In genomic region chr19:13986348-13986904, GRCh38 we compare ENCODE assay signal across 1 cellular context.
TF ChIP-seq lines count a peak whose summit lies in the region.

No MANE protein-coding gene starts in this region.

TF ChIP-seq in PFSK-1, 5 proteins besides CTCF, POLR2A, EP300 and RAD21 (continued from another document):
- TF ChIP-seq, protein P1, sequence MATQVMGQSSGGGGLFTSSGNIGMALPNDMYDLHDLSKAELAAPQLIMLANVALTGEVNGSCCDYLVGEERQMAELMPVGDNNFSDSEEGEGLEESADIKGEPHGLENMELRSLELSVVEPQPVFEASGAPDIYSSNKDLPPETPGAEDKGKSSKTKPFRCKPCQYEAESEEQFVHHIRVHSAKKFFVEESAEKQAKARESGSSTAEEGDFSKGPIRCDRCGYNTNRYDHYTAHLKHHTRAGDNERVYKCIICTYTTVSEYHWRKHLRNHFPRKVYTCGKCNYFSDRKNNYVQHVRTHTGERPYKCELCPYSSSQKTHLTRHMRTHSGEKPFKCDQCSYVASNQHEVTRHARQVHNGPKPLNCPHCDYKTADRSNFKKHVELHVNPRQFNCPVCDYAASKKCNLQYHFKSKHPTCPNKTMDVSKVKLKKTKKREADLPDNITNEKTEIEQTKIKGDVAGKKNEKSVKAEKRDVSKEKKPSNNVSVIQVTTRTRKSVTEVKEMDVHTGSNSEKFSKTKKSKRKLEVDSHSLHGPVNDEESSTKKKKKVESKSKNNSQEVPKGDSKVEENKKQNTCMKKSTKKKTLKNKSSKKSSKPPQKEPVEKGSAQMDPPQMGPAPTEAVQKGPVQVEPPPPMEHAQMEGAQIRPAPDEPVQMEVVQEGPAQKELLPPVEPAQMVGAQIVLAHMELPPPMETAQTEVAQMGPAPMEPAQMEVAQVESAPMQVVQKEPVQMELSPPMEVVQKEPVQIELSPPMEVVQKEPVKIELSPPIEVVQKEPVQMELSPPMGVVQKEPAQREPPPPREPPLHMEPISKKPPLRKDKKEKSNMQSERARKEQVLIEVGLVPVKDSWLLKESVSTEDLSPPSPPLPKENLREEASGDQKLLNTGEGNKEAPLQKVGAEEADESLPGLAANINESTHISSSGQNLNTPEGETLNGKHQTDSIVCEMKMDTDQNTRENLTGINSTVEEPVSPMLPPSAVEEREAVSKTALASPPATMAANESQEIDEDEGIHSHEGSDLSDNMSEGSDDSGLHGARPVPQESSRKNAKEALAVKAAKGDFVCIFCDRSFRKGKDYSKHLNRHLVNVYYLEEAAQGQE (IDR thresholded peaks at IDR 0.05; ENCODE audit: insufficient read depth in 1 of 2, low read depth in 2 of 2, low read length in 2 of 2), result 0 out of 4 replicates have a peak, but pooled peaks of 1 of the 2 experiments have one; percentile 1
- TF ChIP-seq POLR2AphosphoS5 (IDR thresholded peaks at IDR 0.05; ENCODE audit: low read depth, low read length) (peak; percentile 68), FOXP2 (optimal IDR thresholded peaks at IDR 0.05; ENCODE audit: borderline replicate concordance, extremely low read depth, extremely low read length, insufficient read depth) (peak; percentile 88), SIN3A (IDR thresholded peaks at IDR 0.05; ENCODE audit: borderline replicate concordance, insufficient read depth, low read length) (no peak)
